ENCODE assay signal across 8 cellular contexts in the genomic region with DNA sequence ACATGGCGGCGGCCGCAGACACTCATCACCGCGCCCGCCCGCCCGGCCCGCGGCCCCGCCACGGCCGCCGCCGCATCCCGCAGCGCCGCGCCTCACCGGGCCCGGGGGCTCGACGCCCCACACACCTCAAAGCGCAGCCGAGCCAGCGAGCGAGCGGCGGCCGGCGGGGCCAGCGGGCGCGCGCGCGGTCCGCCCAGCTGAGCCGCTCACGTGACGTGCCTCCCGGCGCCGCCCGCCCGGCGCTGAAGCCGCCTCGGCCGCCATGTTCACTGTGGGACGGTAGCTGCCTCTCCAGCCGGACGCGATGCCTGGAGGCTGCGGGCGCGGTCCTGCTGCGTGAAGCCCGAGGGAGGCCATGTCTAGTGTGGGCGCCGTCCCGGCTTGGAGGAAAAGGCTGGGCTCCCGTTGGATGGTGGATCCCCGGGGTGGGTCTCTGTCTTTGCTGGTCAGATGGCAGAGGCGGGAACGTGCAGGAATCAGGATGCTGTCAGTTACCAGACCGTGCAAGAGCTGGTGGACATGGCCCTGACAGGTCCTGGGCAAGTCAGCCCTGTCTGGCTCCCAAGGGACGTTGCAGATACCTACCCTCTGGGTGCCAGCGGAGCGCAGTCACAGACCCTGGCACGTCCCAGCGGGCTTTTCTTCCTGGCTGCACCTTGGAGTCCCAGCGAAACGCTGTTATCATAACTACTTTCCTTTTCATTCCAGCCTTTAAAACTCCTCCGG. TPM values are rescaled to one million over a fixed set of nuclear protein-coding genes. Genes with fewer than 3 reads are reported as not detected.
DNase-seq lines count a peak whose midpoint lies in the region; ATAC-seq and TF ChIP-seq lines count a peak whose summit lies in the region.

A gene with protein sequence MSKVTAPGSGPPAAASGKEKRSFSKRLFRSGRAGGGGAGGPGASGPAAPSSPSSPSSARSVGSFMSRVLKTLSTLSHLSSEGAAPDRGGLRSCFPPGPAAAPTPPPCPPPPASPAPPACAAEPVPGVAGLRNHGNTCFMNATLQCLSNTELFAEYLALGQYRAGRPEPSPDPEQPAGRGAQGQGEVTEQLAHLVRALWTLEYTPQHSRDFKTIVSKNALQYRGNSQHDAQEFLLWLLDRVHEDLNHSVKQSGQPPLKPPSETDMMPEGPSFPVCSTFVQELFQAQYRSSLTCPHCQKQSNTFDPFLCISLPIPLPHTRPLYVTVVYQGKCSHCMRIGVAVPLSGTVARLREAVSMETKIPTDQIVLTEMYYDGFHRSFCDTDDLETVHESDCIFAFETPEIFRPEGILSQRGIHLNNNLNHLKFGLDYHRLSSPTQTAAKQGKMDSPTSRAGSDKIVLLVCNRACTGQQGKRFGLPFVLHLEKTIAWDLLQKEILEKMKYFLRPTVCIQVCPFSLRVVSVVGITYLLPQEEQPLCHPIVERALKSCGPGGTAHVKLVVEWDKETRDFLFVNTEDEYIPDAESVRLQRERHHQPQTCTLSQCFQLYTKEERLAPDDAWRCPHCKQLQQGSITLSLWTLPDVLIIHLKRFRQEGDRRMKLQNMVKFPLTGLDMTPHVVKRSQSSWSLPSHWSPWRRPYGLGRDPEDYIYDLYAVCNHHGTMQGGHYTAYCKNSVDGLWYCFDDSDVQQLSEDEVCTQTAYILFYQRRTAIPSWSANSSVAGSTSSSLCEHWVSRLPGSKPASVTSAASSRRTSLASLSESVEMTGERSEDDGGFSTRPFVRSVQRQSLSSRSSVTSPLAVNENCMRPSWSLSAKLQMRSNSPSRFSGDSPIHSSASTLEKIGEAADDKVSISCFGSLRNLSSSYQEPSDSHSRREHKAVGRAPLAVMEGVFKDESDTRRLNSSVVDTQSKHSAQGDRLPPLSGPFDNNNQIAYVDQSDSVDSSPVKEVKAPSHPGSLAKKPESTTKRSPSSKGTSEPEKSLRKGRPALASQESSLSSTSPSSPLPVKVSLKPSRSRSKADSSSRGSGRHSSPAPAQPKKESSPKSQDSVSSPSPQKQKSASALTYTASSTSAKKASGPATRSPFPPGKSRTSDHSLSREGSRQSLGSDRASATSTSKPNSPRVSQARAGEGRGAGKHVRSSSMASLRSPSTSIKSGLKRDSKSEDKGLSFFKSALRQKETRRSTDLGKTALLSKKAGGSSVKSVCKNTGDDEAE (N-terminal part only) (minus strand): TSS at position 186 of the 726 bp plus-strand sequence. CDS start 182 bp downstream, at position 4.

- no peaks in the 10 kb centered on the region for H3K27me3 ChIP-seq in suprapubic skin

- no peaks in the 10 kb centered on the region for H3K9me3 ChIP-seq in suprapubic skin

- no peak for TF ChIP-seq EP300 in suprapubic skin (IDR thresholded peaks at IDR 0.05)

- peak; percentile 96 for ATAC-seq in HG02678 (IDR thresholded peaks at IDR 0.05; ENCODE audit: unreplicated experiment)
- ATAC-seq in SK-N-SH treated with all-trans-retinoic acid at 6 μM for 48 hours, result peak; percentile 100

- H3K27ac ChIP-seq in suprapubic skin, result peak within 1 kb of the TSS; percentile 89

- peaks cover 24% of the 10 kb centered on the region for H3K4me1 Mint-ChIP-seq in activated naive CD8-positive, alpha-beta T cell (ENCODE audit: low read depth)

- H3K4me3 ChIP-seq in GM12864 (ENCODE audit: low read depth, low read length) (peak within 1 kb of the TSS; percentile 72), suprapubic skin (peak within 1 kb of the TSS; percentile 77)

- no peaks in the 10 kb centered on the region for H3K36me3 ChIP-seq in suprapubic skin

- TF ChIP-seq CTCF in GM12864 (IDR thresholded peaks at IDR 0.05; ENCODE audit: low read depth, low read length, missing control alignments), result no peak
- TF ChIP-seq CTCF in suprapubic skin (IDR thresholded peaks at IDR 0.05), result no peak

- WGBS in suprapubic skin, result 2% methylated on average over 8 of the region's 75 CpGs

- H3K9me3 Mint-ChIP-seq in activated naive CD8-positive, alpha-beta T cell (ENCODE audit: low read depth), result no peaks in the 10 kb centered on the region

- H3K4me1 ChIP-seq in suprapubic skin, result peaks cover 45% of the 10 kb centered on the region

- H3K36me3 Mint-ChIP-seq in activated naive CD8-positive, alpha-beta T cell, result peaks cover 6% of the 10 kb centered on the region

- DNase-seq in GM12864 (ENCODE audit: low read depth), result peak; percentile 61
- DNase-seq in NCI-H1105 (lab: John Stamatoyannopoulos, UW), result peak; percentile 96
- DNase-seq in glomerular visceral epithelial cell (ENCODE audit: extremely low spot score), result peak; percentile 94
- peak; percentile 94 for DNase-seq in occipital lobe (lab: John Stamatoyannopoulos, UW)
- peak; percentile 94 to 96 for DNase-seq in suprapubic skin (ENCODE audit: low spot score in 2 of 2)

- TF ChIP-seq POLR2A in suprapubic skin (IDR thresholded peaks at IDR 0.05), result no peak

- H3K27ac Mint-ChIP-seq in activated naive CD8-positive, alpha-beta T cell, result peak within 1 kb of the TSS; percentile 94

- H3K27me3 Mint-ChIP-seq in activated naive CD8-positive, alpha-beta T cell, result no peaks in the 10 kb centered on the region

- H3K4me3 Mint-ChIP-seq in activated naive CD8-positive, alpha-beta T cell, result peak within 1 kb of the TSS; percentile 97

TF ChIP-seq in SK-N-SH treated with all-trans-retinoic acid at 6 μM for 48 hours, 23 proteins besides CTCF, POLR2A, EP300 and RAD21 (continues in another document):
- TF ChIP-seq ZNF8 (CRISPR knock-in tag; IDR thresholded peaks at IDR 0.05), result peak; percentile 33; the same call in 1 of the 2 replicates
- TF ChIP-seq ZFP3 (CRISPR knock-in tag; IDR thresholded peaks at IDR 0.05), result peak; percentile 90
- TF ChIP-seq ZFP30 (CRISPR knock-in tag; IDR thresholded peaks at IDR 0.05), result peak; percentile 62; the same call in 1 of the 2 replicates
- peak; percentile 81; the same call in 1 of the 2 replicates for TF ChIP-seq ARNTL (CRISPR knock-in tag; IDR thresholded peaks at IDR 0.05; ENCODE audit: borderline replicate concordance, low read depth)
- TF ChIP-seq, protein P1, sequence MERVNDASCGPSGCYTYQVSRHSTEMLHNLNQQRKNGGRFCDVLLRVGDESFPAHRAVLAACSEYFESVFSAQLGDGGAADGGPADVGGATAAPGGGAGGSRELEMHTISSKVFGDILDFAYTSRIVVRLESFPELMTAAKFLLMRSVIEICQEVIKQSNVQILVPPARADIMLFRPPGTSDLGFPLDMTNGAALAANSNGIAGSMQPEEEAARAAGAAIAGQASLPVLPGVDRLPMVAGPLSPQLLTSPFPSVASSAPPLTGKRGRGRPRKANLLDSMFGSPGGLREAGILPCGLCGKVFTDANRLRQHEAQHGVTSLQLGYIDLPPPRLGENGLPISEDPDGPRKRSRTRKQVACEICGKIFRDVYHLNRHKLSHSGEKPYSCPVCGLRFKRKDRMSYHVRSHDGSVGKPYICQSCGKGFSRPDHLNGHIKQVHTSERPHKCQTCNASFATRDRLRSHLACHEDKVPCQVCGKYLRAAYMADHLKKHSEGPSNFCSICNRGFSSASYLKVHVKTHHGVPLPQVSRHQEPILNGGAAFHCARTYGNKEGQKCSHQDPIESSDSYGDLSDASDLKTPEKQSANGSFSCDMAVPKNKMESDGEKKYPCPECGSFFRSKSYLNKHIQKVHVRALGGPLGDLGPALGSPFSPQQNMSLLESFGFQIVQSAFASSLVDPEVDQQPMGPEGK (CRISPR knock-in tag; IDR thresholded peaks at IDR 0.05; ENCODE audit: borderline replicate concordance), result no peak
- no peak for TF ChIP-seq CSRNP3 (CRISPR knock-in tag; IDR thresholded peaks at IDR 0.05)
- TF ChIP-seq PPARA (CRISPR knock-in tag; IDR thresholded peaks at IDR 0.05; ENCODE audit: borderline replicate concordance), result peak; percentile 93; the same call in 1 of the 2 replicates
- no peak for TF ChIP-seq ESRRG (CRISPR knock-in tag; IDR thresholded peaks at IDR 0.05)
- peak; percentile 83; the same call in 1 of the 2 replicates for TF ChIP-seq BACH2 (CRISPR knock-in tag; IDR thresholded peaks at IDR 0.05; ENCODE audit: borderline replicate concordance)
- TF ChIP-seq, protein P2, sequence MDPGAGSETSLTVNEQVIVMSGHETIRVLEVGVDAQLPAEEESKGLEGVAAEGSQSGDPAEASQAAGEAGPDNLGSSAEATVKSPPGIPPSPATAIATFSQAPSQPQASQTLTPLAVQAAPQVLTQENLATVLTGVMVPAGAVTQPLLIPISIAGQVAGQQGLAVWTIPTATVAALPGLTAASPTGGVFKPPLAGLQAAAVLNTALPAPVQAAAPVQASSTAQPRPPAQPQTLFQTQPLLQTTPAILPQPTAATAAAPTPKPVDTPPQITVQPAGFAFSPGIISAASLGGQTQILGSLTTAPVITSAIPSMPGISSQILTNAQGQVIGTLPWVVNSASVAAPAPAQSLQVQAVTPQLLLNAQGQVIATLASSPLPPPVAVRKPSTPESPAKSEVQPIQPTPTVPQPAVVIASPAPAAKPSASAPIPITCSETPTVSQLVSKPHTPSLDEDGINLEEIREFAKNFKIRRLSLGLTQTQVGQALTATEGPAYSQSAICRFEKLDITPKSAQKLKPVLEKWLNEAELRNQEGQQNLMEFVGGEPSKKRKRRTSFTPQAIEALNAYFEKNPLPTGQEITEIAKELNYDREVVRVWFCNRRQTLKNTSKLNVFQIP (CRISPR knock-in tag; IDR thresholded peaks at IDR 0.05; ENCODE audit: borderline replicate concordance, low read depth), result no peak
- TF ChIP-seq ZC3H10 (CRISPR knock-in tag; IDR thresholded peaks at IDR 0.05), result no peak

RNA-seq across cellular contexts. Expression of the gene that starts here (rescaled TPM):
- total RNA-seq in occipital lobe (25.4 TPM), suprapubic skin (10 to 100 TPM; 22.0 to 44.7 (median 31.2) TPM)

Comparison
In these comparisons a context has a peak if more than half of its experiments do, and no peak if none do; other contexts are left out.
1. Peak in every context shown above with its lines: DNase-seq, ATAC-seq, H3K4me3 ChIP-seq and H3K27ac ChIP-seq.